9 cellular contexts compared by ENCODE assay signal in the genomic region with DNA sequence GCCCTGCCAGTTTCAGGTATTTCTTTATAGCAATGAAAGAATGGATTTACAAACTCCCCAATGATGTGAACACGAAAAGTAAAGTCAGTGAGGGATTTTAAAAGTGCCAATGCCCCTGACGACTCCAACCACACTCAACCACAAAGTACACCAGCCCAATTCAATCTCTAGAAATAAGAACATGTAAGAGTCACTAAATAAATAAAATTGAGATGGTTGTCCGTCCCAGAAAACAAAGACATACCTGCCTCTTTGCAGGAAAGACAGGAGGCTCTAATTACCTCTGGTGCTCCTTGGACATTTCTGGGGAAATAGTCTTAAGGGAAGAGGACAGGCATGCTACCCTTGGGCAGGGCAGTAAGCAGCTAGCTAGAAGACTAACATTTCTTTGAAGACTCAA.
"Had no signal": no experiment of that assay in that cellular context is flagged by ENCODE, and none has a peak within 500 bp of the region (broad histone marks: within the 10 kb centered on the region; RNA-seq: fewer than 3 reads in every experiment).

No MANE protein-coding gene starts in this region.

- H3K9me3 Mint-ChIP-seq: GM23338, H9, HFFc6 had no signal

- H3K27ac ChIP-seq: GM23248 had no signal

- H3K4me3 Mint-ChIP-seq: GM23338, H9, HFFc6 had no signal

- ATAC-seq: GM23338, HCT116 had no signal

- H3K9me3 ChIP-seq: HAP-1 had no signal

- H3K4me3 ChIP-seq: GM23248, GM23338, HAP-1 had no signal

- H3K4me1 Mint-ChIP-seq: GM23338, H9 had no signal

- H3K4me2 ChIP-seq: GM23338 had no signal

- H2AFZ ChIP-seq: GM23248, GM23338 had no signal

- DNase-seq: GM23248, GOT3, H7, H9, HCEC 1CT, HFFc6 had no signal

- H3K36me3 ChIP-seq: HAP-1 had no signal

- H3K9ac ChIP-seq: GM23248 had no signal

- H3K4me1 ChIP-seq: HAP-1 had no signal

- H3K27ac Mint-ChIP-seq: GM23338, H9, HFFc6 had no signal
